Comparison of ENCODE assay signal across 1 cellular context in genomic region chr4:147682755-147683154, GRCh38.
A peak's percentile ranks its signal among the peaks of the same experiment; 100 is the strongest.
TF ChIP-seq lines count a peak whose summit lies in the region.

No MANE protein-coding gene starts in this region.

TF ChIP-seq in A549, 52 proteins besides CTCF, POLR2A, EP300 and RAD21 (continued from another document):
- TF ChIP-seq MAFK (IDR thresholded peaks at IDR 0.05; ENCODE audit: partially characterized antibody) = peak; percentile 33
